ENCODE assay signal across 1 cellular context in genomic region chr6:138036955-138037592, GRCh38.
TF ChIP-seq lines count a peak whose summit lies in the region.

No MANE protein-coding gene starts in this region.

TF ChIP-seq in HEK293, 187 proteins besides CTCF, POLR2A, EP300 and RAD21 (continued from another document and continues in another):
- TF ChIP-seq, protein P1, sequence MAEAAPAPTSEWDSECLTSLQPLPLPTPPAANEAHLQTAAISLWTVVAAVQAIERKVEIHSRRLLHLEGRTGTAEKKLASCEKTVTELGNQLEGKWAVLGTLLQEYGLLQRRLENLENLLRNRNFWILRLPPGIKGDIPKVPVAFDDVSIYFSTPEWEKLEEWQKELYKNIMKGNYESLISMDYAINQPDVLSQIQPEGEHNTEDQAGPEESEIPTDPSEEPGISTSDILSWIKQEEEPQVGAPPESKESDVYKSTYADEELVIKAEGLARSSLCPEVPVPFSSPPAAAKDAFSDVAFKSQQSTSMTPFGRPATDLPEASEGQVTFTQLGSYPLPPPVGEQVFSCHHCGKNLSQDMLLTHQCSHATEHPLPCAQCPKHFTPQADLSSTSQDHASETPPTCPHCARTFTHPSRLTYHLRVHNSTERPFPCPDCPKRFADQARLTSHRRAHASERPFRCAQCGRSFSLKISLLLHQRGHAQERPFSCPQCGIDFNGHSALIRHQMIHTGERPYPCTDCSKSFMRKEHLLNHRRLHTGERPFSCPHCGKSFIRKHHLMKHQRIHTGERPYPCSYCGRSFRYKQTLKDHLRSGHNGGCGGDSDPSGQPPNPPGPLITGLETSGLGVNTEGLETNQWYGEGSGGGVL (tag by site-specific recombination; IDR thresholded peaks at IDR 0.05) = no peak
- no peak for TF ChIP-seq ZNF626 (tag by site-specific recombination; IDR thresholded peaks at IDR 0.05)
- TF ChIP-seq ZNF514 (tag by site-specific recombination; IDR thresholded peaks at IDR 0.05) = no peak
- TF ChIP-seq ZNF510 (tag by site-specific recombination; IDR thresholded peaks at IDR 0.05; ENCODE audit: insufficient replicate concordance) = no peak
- TF ChIP-seq YY2 (tag by site-specific recombination; IDR thresholded peaks at IDR 0.05) = no peak
- no peak for TF ChIP-seq HOXC10 (CRISPR knock-in tag; IDR thresholded peaks at IDR 0.05)
- no peak; the same call in 1 of the 2 replicates for TF ChIP-seq ZBTB21 (tag by site-specific recombination; IDR thresholded peaks at IDR 0.05)
- no peak for TF ChIP-seq GLIS1 (tag by site-specific recombination; IDR thresholded peaks at IDR 0.05)
- no peak for TF ChIP-seq SP2 (tag by site-specific recombination; IDR thresholded peaks at IDR 0.05)
- TF ChIP-seq ZNF610 (tag by site-specific recombination; IDR thresholded peaks at IDR 0.05; ENCODE audit: borderline replicate concordance) = no peak
- no peak for TF ChIP-seq ZNF18 (tag by site-specific recombination; IDR thresholded peaks at IDR 0.05)
- no peak for TF ChIP-seq MEIS1 (CRISPR knock-in tag; IDR thresholded peaks at IDR 0.05; ENCODE audit: borderline replicate concordance)
- TF ChIP-seq ZNF837 (tag by site-specific recombination; IDR thresholded peaks at IDR 0.05) = no peak
- TF ChIP-seq KLF9 (tag by site-specific recombination; IDR thresholded peaks at IDR 0.05; ENCODE audit: low read depth) = no peak
- no peak for TF ChIP-seq ZBTB20 (tag by site-specific recombination; IDR thresholded peaks at IDR 0.05)
- TF ChIP-seq ZNF677 (tag by site-specific recombination; IDR thresholded peaks at IDR 0.05) = no peak
- TF ChIP-seq ZBTB48 (tag by site-specific recombination; IDR thresholded peaks at IDR 0.05) = no peak
- no peak for TF ChIP-seq ZXDB (tag by site-specific recombination; IDR thresholded peaks at IDR 0.05)
- no peak for TF ChIP-seq ZNF549 (tag by site-specific recombination; IDR thresholded peaks at IDR 0.05)
- TF ChIP-seq ZNF366 (tag by site-specific recombination; conservative IDR thresholded peaks at IDR 0.05) = peak; percentile 84
- TF ChIP-seq, protein P2, sequence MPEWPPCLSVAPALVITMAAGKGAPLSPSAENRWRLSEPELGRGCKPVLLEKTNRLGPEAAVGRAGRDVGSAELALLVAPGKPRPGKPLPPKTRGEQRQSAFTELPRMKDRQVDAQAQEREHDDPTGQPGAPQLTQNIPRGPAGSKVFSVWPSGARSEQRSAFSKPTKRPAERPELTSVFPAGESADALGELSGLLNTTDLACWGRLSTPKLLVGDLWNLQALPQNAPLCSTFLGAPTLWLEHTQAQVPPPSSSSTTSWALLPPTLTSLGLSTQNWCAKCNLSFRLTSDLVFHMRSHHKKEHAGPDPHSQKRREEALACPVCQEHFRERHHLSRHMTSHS (tag by site-specific recombination; IDR thresholded peaks at IDR 0.05) = no peak
- TF ChIP-seq ZNF433 (tag by site-specific recombination; IDR thresholded peaks at IDR 0.05; ENCODE audit: low read depth) = no peak
- TF ChIP-seq, protein P3, sequence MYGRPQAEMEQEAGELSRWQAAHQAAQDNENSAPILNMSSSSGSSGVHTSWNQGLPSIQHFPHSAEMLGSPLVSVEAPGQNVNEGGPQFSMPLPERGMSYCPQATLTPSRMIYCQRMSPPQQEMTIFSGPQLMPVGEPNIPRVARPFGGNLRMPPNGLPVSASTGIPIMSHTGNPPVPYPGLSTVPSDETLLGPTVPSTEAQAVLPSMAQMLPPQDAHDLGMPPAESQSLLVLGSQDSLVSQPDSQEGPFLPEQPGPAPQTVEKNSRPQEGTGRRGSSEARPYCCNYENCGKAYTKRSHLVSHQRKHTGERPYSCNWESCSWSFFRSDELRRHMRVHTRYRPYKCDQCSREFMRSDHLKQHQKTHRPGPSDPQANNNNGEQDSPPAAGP (tag by site-specific recombination; IDR thresholded peaks at IDR 0.05) = 0 out of 2 replicates have a peak, but pooled peaks have one; percentile 28
- peak; percentile 41; the same call in 1 of the 2 replicates for TF ChIP-seq KLF10 (tag by site-specific recombination; IDR thresholded peaks at IDR 0.05)
- TF ChIP-seq SP7 (tag by site-specific recombination; IDR thresholded peaks at IDR 0.05) = peak; percentile 52; the same call in 1 of the 2 replicates
- no peak for TF ChIP-seq ZNF248 (tag by site-specific recombination; IDR thresholded peaks at IDR 0.05)
- TF ChIP-seq ZNF777 (tag by site-specific recombination; IDR thresholded peaks at IDR 0.05; ENCODE audit: borderline replicate concordance) = no peak
- no peak for TF ChIP-seq ZNF791 (tag by site-specific recombination; IDR thresholded peaks at IDR 0.05)
- TF ChIP-seq ZNF19 (tag by site-specific recombination; IDR thresholded peaks at IDR 0.05; ENCODE audit: low read depth) = no peak
- TF ChIP-seq ZNF692 (tag by site-specific recombination; IDR thresholded peaks at IDR 0.05) = peak; percentile 30; the same call in 1 of the 2 replicates
- TF ChIP-seq FEZF1 (tag by site-specific recombination; IDR thresholded peaks at IDR 0.05) = peak; percentile 94
- TF ChIP-seq ZSCAN23 (tag by site-specific recombination; IDR thresholded peaks at IDR 0.05) = 0 out of 2 replicates have a peak, but pooled peaks have one; percentile 41
- no peak for TF ChIP-seq GFI1B (tag by site-specific recombination; IDR thresholded peaks at IDR 0.05)
- TF ChIP-seq ZNF274 (IDR thresholded peaks at IDR 0.05; ENCODE audit: low read length) = no peak
- TF ChIP-seq ZNF274 (tag by site-specific recombination; IDR thresholded peaks at IDR 0.05; ENCODE audit: borderline replicate concordance) = no peak
- TF ChIP-seq ZNF202 (tag by site-specific recombination; IDR thresholded peaks at IDR 0.05; ENCODE audit: borderline replicate concordance) = no peak
- TF ChIP-seq ZNF776 (tag by site-specific recombination; IDR thresholded peaks at IDR 0.05; ENCODE audit: borderline replicate concordance) = no peak
- TF ChIP-seq SP3 (tag by site-specific recombination; IDR thresholded peaks at IDR 0.05) = no peak; the same call in 1 of the 2 replicates
- TF ChIP-seq SCRT2 (tag by site-specific recombination; IDR thresholded peaks at IDR 0.05) = no peak
- TF ChIP-seq ZNF221 (tag by site-specific recombination; IDR thresholded peaks at IDR 0.05; ENCODE audit: borderline replicate concordance) = no peak
- no peak for TF ChIP-seq GLI4 (tag by site-specific recombination; IDR thresholded peaks at IDR 0.05)
- TF ChIP-seq, protein P4, sequence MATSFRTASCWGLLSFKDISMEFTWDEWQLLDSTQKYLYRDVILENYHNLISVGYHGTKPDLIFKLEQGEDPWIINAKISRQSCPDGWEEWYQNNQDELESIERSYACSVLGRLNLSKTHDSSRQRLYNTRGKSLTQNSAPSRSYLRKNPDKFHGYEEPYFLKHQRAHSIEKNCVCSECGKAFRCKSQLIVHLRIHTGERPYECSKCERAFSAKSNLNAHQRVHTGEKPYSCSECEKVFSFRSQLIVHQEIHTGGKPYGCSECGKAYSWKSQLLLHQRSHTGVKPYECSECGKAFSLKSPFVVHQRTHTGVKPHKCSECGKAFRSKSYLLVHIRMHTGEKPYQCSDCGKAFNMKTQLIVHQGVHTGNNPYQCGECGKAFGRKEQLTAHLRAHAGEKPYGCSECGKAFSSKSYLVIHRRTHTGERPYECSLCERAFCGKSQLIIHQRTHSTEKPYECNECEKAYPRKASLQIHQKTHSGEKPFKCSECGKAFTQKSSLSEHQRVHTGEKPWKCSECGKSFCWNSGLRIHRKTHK (tag by site-specific recombination; IDR thresholded peaks at IDR 0.05) = no peak
- TF ChIP-seq ZNF394 (tag by site-specific recombination; IDR thresholded peaks at IDR 0.05; ENCODE audit: borderline replicate concordance) = 0 out of 2 replicates have a peak, but pooled peaks have one; percentile 30
- no peak for TF ChIP-seq ZBTB49 (tag by site-specific recombination; IDR thresholded peaks at IDR 0.05; ENCODE audit: low read depth)
- no peak; the same call in 1 of the 2 replicates for TF ChIP-seq ZBTB8A (tag by site-specific recombination; IDR thresholded peaks at IDR 0.05)
- TF ChIP-seq ZNF501 (tag by site-specific recombination; IDR thresholded peaks at IDR 0.05) = no peak
- TF ChIP-seq ZNF148 (tag by site-specific recombination; IDR thresholded peaks at IDR 0.05; ENCODE audit: borderline replicate concordance) = no peak
- no peak for TF ChIP-seq ZNF530 (tag by site-specific recombination; IDR thresholded peaks at IDR 0.05; ENCODE audit: low read depth)
- TF ChIP-seq ZNF140 (tag by site-specific recombination; IDR thresholded peaks at IDR 0.05) = no peak
- TF ChIP-seq ZNF747 (tag by site-specific recombination; IDR thresholded peaks at IDR 0.05) = no peak
- no peak for TF ChIP-seq ZNF121 (tag by site-specific recombination; IDR thresholded peaks at IDR 0.05)
- TF ChIP-seq EGR2 (tag by site-specific recombination; IDR thresholded peaks at IDR 0.05; ENCODE audit: low read depth) = no peak
- 0 out of 2 replicates have a peak, but pooled peaks have one; percentile 40 for TF ChIP-seq ZNF2 (tag by site-specific recombination; IDR thresholded peaks at IDR 0.05)
- TF ChIP-seq ZNF785 (tag by site-specific recombination; IDR thresholded peaks at IDR 0.05) = no peak
- peak; percentile 66; the same call in 1 of the 2 replicates for TF ChIP-seq ZFP69B (tag by site-specific recombination; IDR thresholded peaks at IDR 0.05)
- no peak for TF ChIP-seq GLIS2 (tag by site-specific recombination; IDR thresholded peaks at IDR 0.05)
- TF ChIP-seq, protein P5, sequence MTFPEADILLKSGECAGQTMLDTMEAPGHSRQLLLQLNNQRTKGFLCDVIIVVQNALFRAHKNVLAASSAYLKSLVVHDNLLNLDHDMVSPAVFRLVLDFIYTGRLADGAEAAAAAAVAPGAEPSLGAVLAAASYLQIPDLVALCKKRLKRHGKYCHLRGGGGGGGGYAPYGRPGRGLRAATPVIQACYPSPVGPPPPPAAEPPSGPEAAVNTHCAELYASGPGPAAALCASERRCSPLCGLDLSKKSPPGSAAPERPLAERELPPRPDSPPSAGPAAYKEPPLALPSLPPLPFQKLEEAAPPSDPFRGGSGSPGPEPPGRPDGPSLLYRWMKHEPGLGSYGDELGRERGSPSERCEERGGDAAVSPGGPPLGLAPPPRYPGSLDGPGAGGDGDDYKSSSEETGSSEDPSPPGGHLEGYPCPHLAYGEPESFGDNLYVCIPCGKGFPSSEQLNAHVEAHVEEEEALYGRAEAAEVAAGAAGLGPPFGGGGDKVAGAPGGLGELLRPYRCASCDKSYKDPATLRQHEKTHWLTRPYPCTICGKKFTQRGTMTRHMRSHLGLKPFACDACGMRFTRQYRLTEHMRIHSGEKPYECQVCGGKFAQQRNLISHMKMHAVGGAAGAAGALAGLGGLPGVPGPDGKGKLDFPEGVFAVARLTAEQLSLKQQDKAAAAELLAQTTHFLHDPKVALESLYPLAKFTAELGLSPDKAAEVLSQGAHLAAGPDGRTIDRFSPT (tag by site-specific recombination; IDR thresholded peaks at IDR 0.05) = peak; percentile 56
- peak; percentile 51 for TF ChIP-seq IKZF3 (tag by site-specific recombination; IDR thresholded peaks at IDR 0.05)
- TF ChIP-seq RBAK (tag by site-specific recombination; IDR thresholded peaks at IDR 0.05) = no peak
